In genomic region chr11:96842731-96843130, GRCh38 we compare ENCODE assay signal across 33 cellular contexts.
"Had no signal": no experiment of that assay in that cellular context is flagged by ENCODE, and none has a peak within 500 bp of the region (broad histone marks: within the 10 kb centered on the region; RNA-seq: fewer than 3 reads in every experiment).

No MANE protein-coding gene starts in this region.

- H3K9ac ChIP-seq: KMS-11 had no signal

- H3K27ac ChIP-seq: KMS-11 had no signal

- H3K36me3 ChIP-seq: MG63 had no signal

- DNase-seq: Karpas-422, Kasumi-1, MG63, MM.1S, MV-4-11, NCI-H1048, NCI-H1092, NCI-H1092 treated with DMSO at 0.1 percent for 48 hours, NCI-H1105, NCI-H1105 treated with DMSO at 0.1 percent for 48 hours, NCI-H1417 treated with DMSO at 0.1 percent for 48 hours, NCI-H1436, NCI-H1436 treated with DMSO at 0.1 percent for 48 hours, NCI-H146, NCI-H1694, NCI-H1694 treated with DMSO at 0.1 percent for 48 hours, NCI-H187, NCI-H187 treated with DMSO at 0.1 percent for 48 hours, NCI-H1930, NCI-H2029, NCI-H2029 treated with DMSO at 0.1 percent for 48 hours, NCI-H2081, NCI-H2081 treated with DMSO at 0.1 percent for 48 hours, NCI-H2107, NCI-H2171, NCI-H2171 treated with DMSO at 0.1 percent for 48 hours, NCI-H2227 treated with DMSO at 0.1 percent for 48 hours, NCI-H226, NCI-H345, NCI-H446, NCI-H446 treated with DMSO at 0.1 percent for 48 hours, NCI-H510A had no signal

- H3K27me3 ChIP-seq: MG63 had no signal

- H3K4me2 ChIP-seq: KMS-11 had no signal

- H3K9me3 ChIP-seq: MG63 had no signal

- H3K4me3 ChIP-seq: MG63 had no signal
